1 cellular context compared by ENCODE assay signal in the genomic region with DNA sequence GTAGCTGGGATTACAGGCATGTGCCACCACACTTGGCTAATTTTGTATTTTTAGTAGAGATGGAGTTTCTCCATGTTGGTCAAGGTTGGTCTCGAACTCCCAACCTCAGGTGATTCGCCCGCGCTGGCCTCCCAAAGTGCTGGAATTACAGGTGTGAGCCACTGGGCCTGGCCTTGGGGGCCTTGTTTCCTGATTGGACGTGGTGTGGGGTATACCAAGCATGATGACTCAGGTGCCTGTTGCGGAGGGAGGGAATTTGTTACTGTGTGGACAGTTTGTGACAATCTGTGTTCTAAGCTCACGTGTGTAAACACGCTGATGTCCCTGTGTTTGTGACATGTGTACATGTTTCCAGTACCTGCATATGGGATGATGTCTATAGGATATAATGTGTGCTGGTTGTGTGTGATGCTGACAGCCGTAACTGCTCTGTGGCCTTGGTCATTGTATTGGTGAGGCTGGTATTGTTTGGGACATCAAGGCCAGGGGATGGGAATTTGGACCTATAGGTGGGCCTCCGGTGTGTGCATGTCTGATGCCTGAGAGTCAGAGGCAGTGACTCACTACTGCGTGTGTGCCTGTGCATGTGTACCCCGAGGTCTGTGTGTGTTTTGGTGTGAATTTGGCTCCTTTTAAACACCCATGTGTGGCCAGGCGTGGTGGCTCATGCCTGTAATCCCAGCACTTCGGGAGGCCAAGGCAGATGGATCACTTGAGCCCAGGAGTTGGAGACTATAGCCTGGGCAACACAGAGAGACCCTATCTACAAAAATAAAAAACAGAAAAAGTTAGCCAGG.
TF ChIP-seq lines count a peak whose summit lies in the region.

No MANE protein-coding gene starts in this region.

TF ChIP-seq in IMR-90, 13 proteins besides CTCF, POLR2A, EP300 and RAD21:
- TF ChIP-seq FOS (IDR thresholded peaks at IDR 0.05; ENCODE audit: low read depth, low read length) (no peak), CHD1 (IDR thresholded peaks at IDR 0.05; ENCODE audit: low read depth, low read length) (no peak)
- TF ChIP-seq, protein P1, sequence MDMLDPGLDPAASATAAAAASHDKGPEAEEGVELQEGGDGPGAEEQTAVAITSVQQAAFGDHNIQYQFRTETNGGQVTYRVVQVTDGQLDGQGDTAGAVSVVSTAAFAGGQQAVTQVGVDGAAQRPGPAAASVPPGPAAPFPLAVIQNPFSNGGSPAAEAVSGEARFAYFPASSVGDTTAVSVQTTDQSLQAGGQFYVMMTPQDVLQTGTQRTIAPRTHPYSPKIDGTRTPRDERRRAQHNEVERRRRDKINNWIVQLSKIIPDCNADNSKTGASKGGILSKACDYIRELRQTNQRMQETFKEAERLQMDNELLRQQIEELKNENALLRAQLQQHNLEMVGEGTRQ (IDR thresholded peaks at IDR 0.05; ENCODE audit: low read depth, low read length): no peak
